ENCODE assay signal across 11 cellular contexts in the genomic region with DNA sequence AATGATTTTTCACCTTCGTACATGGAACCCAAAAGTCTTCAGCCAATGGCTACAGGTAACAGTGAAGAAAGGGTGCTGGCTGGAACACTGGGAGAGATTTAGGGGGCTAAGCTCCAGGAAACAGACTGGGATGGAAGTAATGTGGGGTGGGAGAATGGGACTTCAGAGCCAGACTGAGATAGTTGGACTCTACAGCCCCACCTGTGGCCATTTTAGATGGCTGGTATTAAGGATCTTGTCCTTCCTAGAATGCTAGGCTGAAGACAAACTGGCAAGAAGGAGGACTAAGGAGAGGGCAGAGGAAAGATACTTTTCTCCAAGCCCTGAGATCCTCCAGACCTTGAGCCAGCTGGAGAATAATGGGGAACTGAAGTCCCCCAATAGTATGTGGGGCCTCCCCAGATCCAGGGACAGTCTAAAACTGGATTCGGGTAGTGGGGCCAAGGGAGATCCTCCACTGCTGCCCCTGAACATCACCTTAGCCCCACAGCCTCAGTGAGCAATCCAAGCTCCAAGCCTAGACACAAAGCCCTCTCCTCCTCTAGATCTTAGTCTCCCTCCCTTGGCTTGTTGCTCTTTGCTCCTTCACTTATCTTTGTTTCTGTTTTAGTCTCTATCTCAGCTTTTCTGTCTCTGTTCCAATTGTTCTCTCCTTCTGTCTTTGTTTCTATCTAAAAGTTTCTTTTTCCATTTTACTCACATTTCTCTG. TPM values are rescaled to one million over a fixed set of nuclear protein-coding genes. Genes with fewer than 3 reads are reported as not detected.
DNase-seq lines count a peak whose midpoint lies in the region; ATAC-seq and TF ChIP-seq lines count a peak whose summit lies in the region.
"Had no signal": no experiment of that assay in that cellular context is flagged by ENCODE, and none has a peak within 500 bp of the region (broad histone marks: within the 10 kb centered on the region; RNA-seq: fewer than 3 reads in every experiment).

No MANE protein-coding gene starts in this region.

- H2BK120ac ChIP-seq in mesenchymal stem cell (ENCODE audit: low read depth, low read length), result no peak overlapping the region

- no peak overlapping the region for H3K18ac ChIP-seq in mesenchymal stem cell (ENCODE audit: low read depth in 1 of 2, low read length in 2 of 2)

- no peak overlapping the region for H3K4me3 Mint-ChIP-seq in Calu3 (ENCODE audit: low read depth, unreplicated experiment)
- H3K4me3 Mint-ChIP-seq in activated naive CD8-positive, alpha-beta T cell, result no peak overlapping the region

- H2AK5ac ChIP-seq in mesenchymal stem cell (ENCODE audit: low read length, severe bottlenecking), result peak overlapping the region; percentile 95

- no peaks in the 10 kb centered on the region for H3K79me1 ChIP-seq in mesenchymal stem cell (replicated peaks; ENCODE audit: low read length, poor library complexity, severe bottlenecking)

- no peak overlapping the region for H2BK12ac ChIP-seq in mesenchymal stem cell (ENCODE audit: low read length in 2 of 2)

- no peaks in the 10 kb centered on the region for H3K36me3 ChIP-seq in HAP-1 (replicated peaks)
- H3K36me3 ChIP-seq in mesenchymal stem cell (ENCODE audit: control insufficient read depth in 1 of 2, insufficient read depth in 2 of 2, low read depth in 1 of 2, low read length in 2 of 2), result no peaks in the 10 kb centered on the region
- H3K36me3 ChIP-seq in esophagus squamous epithelium, result no peaks in the 10 kb centered on the region
- H3K36me3 ChIP-seq: upper lobe of right lung had no signal

- no peak overlapping the region for H3K23ac ChIP-seq in mesenchymal stem cell (ENCODE audit: low read length in 2 of 2)

- H3K9me3 Mint-ChIP-seq in Calu3 (ENCODE audit: low read depth, unreplicated experiment), result no peaks in the 10 kb centered on the region
- H3K9me3 Mint-ChIP-seq in activated naive CD8-positive, alpha-beta T cell (ENCODE audit: low read depth), result no peaks in the 10 kb centered on the region

- ATAC-seq in GM18870 (IDR thresholded peaks at IDR 0.05; ENCODE audit: unreplicated experiment) (no peak), HG02588 (IDR thresholded peaks at IDR 0.05; ENCODE audit: unreplicated experiment) (no peak)

- DNase-seq in Calu3 (no peak), HAP-1 (ENCODE audit: low spot score in 2 of 2) (peak; percentile 26 to 27), mesenchymal stem cell (no peak), NOMO-1 (lab: John Stamatoyannopoulos, UW; ENCODE audit: unreplicated experiment in 2 of 2) (no peak), esophagus squamous epithelium (lab: John Stamatoyannopoulos, UW) (no peak)
- DNase-seq: activated gamma-delta T cell, NCI-H2029 treated with DMSO at 0.1 percent for 48 hours, upper lobe of right lung had no signal

- H3K27ac ChIP-seq in mesenchymal stem cell (ENCODE audit: low read length, poor library complexity, severe bottlenecking) (no peak overlapping the region), esophagus squamous epithelium (no peak overlapping the region)
- H3K27ac ChIP-seq: upper lobe of right lung had no signal

- H3K4me1 Mint-ChIP-seq in Calu3 (ENCODE audit: low read depth, unreplicated experiment), result peaks cover 21% of the 10 kb centered on the region
- H3K4me1 Mint-ChIP-seq in activated naive CD8-positive, alpha-beta T cell (ENCODE audit: low read depth), result peaks cover 14% of the 10 kb centered on the region

- no peak overlapping the region for H2AFZ ChIP-seq in mesenchymal stem cell (ENCODE audit: low read depth, low read length)

- intact Hi-C loops in Calu3 (cut with micrococcal nuclease; ENCODE audit: unreplicated experiment), result no loop called here
- intact Hi-C loops in esophagus squamous epithelium (cut with DNase I), result no loop called here

- no peak overlapping the region for H3K4me2 ChIP-seq in mesenchymal stem cell (ENCODE audit: low read length, poor library complexity, severe bottlenecking)

- H3K27me3 Mint-ChIP-seq in Calu3 (ENCODE audit: unreplicated experiment), result no peaks in the 10 kb centered on the region
- peaks cover 11% of the 10 kb centered on the region for H3K27me3 Mint-ChIP-seq in activated naive CD8-positive, alpha-beta T cell

- H3K36me3 Mint-ChIP-seq in Calu3 (ENCODE audit: insufficient read depth, unreplicated experiment), result no peaks in the 10 kb centered on the region
- peaks cover 2% of the 10 kb centered on the region for H3K36me3 Mint-ChIP-seq in activated naive CD8-positive, alpha-beta T cell

- in situ Hi-C loops in HAP-1 (cut with MboI; ENCODE audit: low sequenced_read_pairs), result no loop called here

- no TSS peak for BruUV-seq in Calu3 (replicated peaks; lab: Mats Ljungman, UMichigan)

- no peak overlapping the region for H2BK15ac ChIP-seq in mesenchymal stem cell (ENCODE audit: low read depth, poor library complexity, severe bottlenecking)

- H3K4me3 ChIP-seq in HAP-1 (no peak overlapping the region), mesenchymal stem cell (ENCODE audit: insufficient read depth in 1 of 2, low read depth in 1 of 2, low read length in 2 of 2) (no peak overlapping the region), esophagus squamous epithelium (no peak overlapping the region)
- H3K4me3 ChIP-seq: upper lobe of right lung had no signal

- H2BK5ac ChIP-seq in mesenchymal stem cell (ENCODE audit: low read depth, low read length, poor library complexity, severe bottlenecking), result no peak overlapping the region

- H3K27me3 ChIP-seq in HAP-1 (ENCODE audit: low read depth) (no peaks in the 10 kb centered on the region), mesenchymal stem cell (ENCODE audit: control insufficient read depth in 1 of 2, insufficient read depth in 1 of 2, low read length in 2 of 2) (no peaks in the 10 kb centered on the region), esophagus squamous epithelium (no peaks in the 10 kb centered on the region)
- H3K27me3 ChIP-seq: upper lobe of right lung had no signal

- H3K14ac ChIP-seq in mesenchymal stem cell (ENCODE audit: low read length in 2 of 2), result no peak overlapping the region

- peak; percentile 22 for TF ChIP-seq CTCF in Calu3 (IDR thresholded peaks at IDR 0.05; ENCODE audit: unreplicated experiment)
- no peak for TF ChIP-seq CTCF in esophagus squamous epithelium (IDR thresholded peaks at IDR 0.05)

- CTCF ChIA-PET in Calu3 (lab: Charles Lee), result interaction anchor here (1.0 kb wide), 1 partner anchor 51 kb away, joined by 3 read pairs; no protein-coding TSS in a partner anchor

- TF ChIP-seq POLR2A in esophagus squamous epithelium (IDR thresholded peaks at IDR 0.05), result no peak

- H3K4ac ChIP-seq in mesenchymal stem cell (ENCODE audit: low read depth in 1 of 2, low read length in 2 of 2), result no peak overlapping the region

- no peak overlapping the region for H3K9ac ChIP-seq in mesenchymal stem cell (ENCODE audit: low read length)

- no peak overlapping the region for H4K91ac ChIP-seq in mesenchymal stem cell (ENCODE audit: low read length)

- no peak overlapping the region for H3K27ac Mint-ChIP-seq in Calu3 (ENCODE audit: unreplicated experiment)
- peak overlapping the region; percentile 16 for H3K27ac Mint-ChIP-seq in activated naive CD8-positive, alpha-beta T cell

- no peaks in the 10 kb centered on the region for H3K9me3 ChIP-seq in HAP-1
- no peaks in the 10 kb centered on the region for H3K9me3 ChIP-seq in mesenchymal stem cell (ENCODE audit: control insufficient read depth, low read length)
- no peaks in the 10 kb centered on the region for H3K9me3 ChIP-seq in esophagus squamous epithelium
- H3K9me3 ChIP-seq: upper lobe of right lung had no signal

- H4K8ac ChIP-seq in mesenchymal stem cell (ENCODE audit: low read length), result no peak overlapping the region

- peaks cover 10% of the 10 kb centered on the region for H3K4me1 ChIP-seq in HAP-1
- no peaks in the 10 kb centered on the region for H3K4me1 ChIP-seq in mesenchymal stem cell (ENCODE audit: control insufficient read depth, insufficient read depth, low read depth, low read length)
- H3K4me1 ChIP-seq in esophagus squamous epithelium, result no peaks in the 10 kb centered on the region
- H3K4me1 ChIP-seq: upper lobe of right lung had no signal

- WGBS in mesenchymal stem cell, result 98% methylated on average over 2 of the region's 2 CpGs
- 50 to 94% methylated on average over 2 of the region's 2 CpGs for WGBS in esophagus squamous epithelium, 2 donors

RNA-seq across cellular contexts. Expression of gene RRAS2, which starts 16.1 kb away (rescaled TPM):
- total RNA-seq in Calu3 (2022), result 37.2 and 42.8 TPM in 2 replicates
- polyA plus RNA-seq in mesenchymal stem cell (2013, experiment 1 of 2), result 60.2 TPM
- 61.9 TPM for polyA plus RNA-seq in mesenchymal stem cell (2013, experiment 2 of 2)
- 10 to 100 TPM; 14.1 to 42.5 (median 29.0) TPM for total RNA-seq in esophagus squamous epithelium

Comparison
In these comparisons a context has a peak if more than half of its experiments do, and no peak if none do; other contexts are left out.
1. DNase-seq: peak in HAP-1 (2 of 2); none in Calu3 (single experiment), mesenchymal stem cell (single experiment), NOMO-1 (0 of 2) and esophagus squamous epithelium (single experiment).